ENCODE assay signal across 19 cellular contexts in genomic region chr5:93006915-93007314, GRCh38.
DNase-seq lines count a peak whose midpoint lies in the region; ATAC-seq and TF ChIP-seq lines count a peak whose summit lies in the region.
"Had no signal": no experiment of that assay in that cellular context is flagged by ENCODE, and none has a peak within 500 bp of the region (broad histone marks: within the 10 kb centered on the region; RNA-seq: fewer than 3 reads in every experiment).

No MANE protein-coding gene starts in this region.

- H3K23ac ChIP-seq in IMR-90 (ENCODE audit: low read depth, low read length) (no peak overlapping the region), neuronal stem cell (ENCODE audit: low read depth, low read length, poor library complexity) (no peak overlapping the region)

- H3K9me2 ChIP-seq in GM23248 (ENCODE audit: insufficient read depth) = no peaks in the 10 kb centered on the region; the same call in 1 of the 2 replicates

- POLR2A ChIA-PET in IMR-90 (lab: Charles Lee; ENCODE audit: unreplicated experiment) = no interaction called here

- TF ChIP-seq POLR2A in IMR-90 (IDR thresholded peaks at IDR 0.05; ENCODE audit: low read depth, low read length) = no peak
- TF ChIP-seq POLR2A in stomach (IDR thresholded peaks at IDR 0.05) = no peak

- H3K27ac ChIP-seq in GM23248 (no peak overlapping the region), IMR-90 (ENCODE audit: insufficient read depth, low read length) (no peak overlapping the region), neuronal stem cell (replicated peaks; ENCODE audit: low read length) (no peak overlapping the region), stomach (no peak overlapping the region)
- H3K27ac ChIP-seq: HL-60 had no signal

- dilution Hi-C loops in IMR-90 (cut with HindIII; ENCODE audit: low sequenced_read_pairs, unreplicated experiment) = no loop called here

- H3K4me1 ChIP-seq in GM23248 (ENCODE audit: insufficient read depth) (no peaks in the 10 kb centered on the region), IMR-90 (ENCODE audit: control insufficient read depth, insufficient read depth, low read length) (no peaks in the 10 kb centered on the region), neuronal stem cell (ENCODE audit: control insufficient read depth in 2 of 2, insufficient read depth in 1 of 2, low read depth in 1 of 2, low read length in 2 of 2) (no peaks in the 10 kb centered on the region), stomach (no peaks in the 10 kb centered on the region)

- in situ Hi-C loops in GM23248 (cut with MboI) (no loop called here), IMR-90 (cut with MboI; ENCODE audit: low sequenced_read_pairs) (no loop called here)

- H3K14ac ChIP-seq in IMR-90 (replicated peaks; ENCODE audit: low read depth, low read length) = no peak overlapping the region
- H3K14ac ChIP-seq in neuronal stem cell (ENCODE audit: low read length) = no peak overlapping the region

- H4K8ac ChIP-seq in IMR-90 (ENCODE audit: low read depth in 2 of 2, low read length in 2 of 2) = no peak overlapping the region
- H4K8ac ChIP-seq in neuronal stem cell (ENCODE audit: low read depth, low read length) = no peak overlapping the region

- no peaks in the 10 kb centered on the region for H3K9me1 ChIP-seq in IMR-90 (ENCODE audit: insufficient read depth, low read length)

- H3K4me2 ChIP-seq in GM23248 (ENCODE audit: unreplicated experiment) (no peak overlapping the region), IMR-90 (ENCODE audit: low read depth, low read length) (no peak overlapping the region), neuronal stem cell (ENCODE audit: insufficient read depth, low read length, poor library complexity, severe bottlenecking) (no peak overlapping the region)

- DNase-seq in GM23248 = peak; percentile 17
- DNase-seq in IMR-90 = peak; percentile 34
- peak; percentile 8 for DNase-seq in amniotic epithelial cell (ENCODE audit: low read depth)
- DNase-seq in neuronal stem cell (ENCODE audit: low spot score) = no peak
- DNase-seq in T1000 (lab: John Stamatoyannopoulos, UW) = no peak
- no peak for DNase-seq in T-helper 9 cell
- DNase-seq in stomach = no peak
- DNase-seq: CD4-positive, CD25-positive, alpha-beta regulatory T cell; DMS 273 treated with DMSO at 0.1 percent for 48 hours; KG1; MV-4-11; NCI-H1105 treated with DMSO at 0.1 percent for 48 hours; NCI-H2029 treated with DMSO at 0.1 percent for 48 hours; NCI-H345; NCI-H524; NCI-H774; NK-92 treated with Interleukin-12 subunit alpha and Interleukin-12 subunit beta, amount 100 ng/mL, for 24 hours; Right ventricle myocardium superior had no signal

- H3K9me3 ChIP-seq in GM23248 (ENCODE audit: low read depth) = no peaks in the 10 kb centered on the region
- no peaks in the 10 kb centered on the region for H3K9me3 ChIP-seq in IMR-90 (ENCODE audit: control insufficient read depth, insufficient read depth, low read length)
- peaks cover 3% of the 10 kb centered on the region in 2 donors for H3K9me3 ChIP-seq in neuronal stem cell (replicated peaks in 1 of 2; ENCODE audit: control insufficient read depth in 2 of 2, insufficient read depth in 1 of 2, low read depth in 1 of 2, low read length in 2 of 2)
- H3K9me3 ChIP-seq in stomach = peaks cover 0 to 6% (median 0%) of the 10 kb centered on the region in 4 donors

- H4K91ac ChIP-seq in IMR-90 (ENCODE audit: insufficient read depth, low read depth, low read length) = no peak overlapping the region
- no peak overlapping the region for H4K91ac ChIP-seq in neuronal stem cell (ENCODE audit: low read depth, low read length, poor library complexity)

- H3K79me1 ChIP-seq in IMR-90 (ENCODE audit: low read depth in 1 of 2, low read length in 2 of 2) (no peaks in the 10 kb centered on the region), neuronal stem cell (ENCODE audit: low read depth, low read length) (no peaks in the 10 kb centered on the region)

- CTCF ChIA-PET in IMR-90 (lab: Yijun Ruan, JAX) = no interaction called here

- H3F3A ChIP-seq in GM23248 (ENCODE audit: insufficient read depth) = no peaks in the 10 kb centered on the region

- H3K4ac ChIP-seq in IMR-90 (ENCODE audit: low read depth, low read length) (no peak overlapping the region), neuronal stem cell (ENCODE audit: low read length) (no peak overlapping the region)

- H3K27me3 ChIP-seq in GM23248 (replicated peaks; ENCODE audit: insufficient read depth) (no peaks in the 10 kb centered on the region), IMR-90 (ENCODE audit: control insufficient read depth, insufficient read depth, low read length) (no peaks in the 10 kb centered on the region), neuronal stem cell (ENCODE audit: control insufficient read depth in 3 of 3, insufficient read depth in 3 of 3, low read depth in 1 of 3, low read length in 3 of 3) (no peaks in the 10 kb centered on the region), stomach (no peaks in the 10 kb centered on the region)

- H2BK20ac ChIP-seq in IMR-90 (ENCODE audit: low read depth, low read length) = no peak overlapping the region

- H4K20me1 ChIP-seq in GM23248 (ENCODE audit: insufficient read depth) (no peaks in the 10 kb centered on the region), IMR-90 (ENCODE audit: insufficient read depth, low read length) (no peaks in the 10 kb centered on the region)

- H3K79me2 ChIP-seq in GM23248 (ENCODE audit: insufficient read depth) = no peaks in the 10 kb centered on the region

- no peak overlapping the region for H3K4me3 ChIP-seq in GM23248
- H3K4me3 ChIP-seq in IMR-90 (ENCODE audit: insufficient read depth, low read depth, low read length) = no peak overlapping the region
- H3K4me3 ChIP-seq in neuronal stem cell (ENCODE audit: low read length in 2 of 2) = no peak overlapping the region
- no peak overlapping the region for H3K4me3 ChIP-seq in stomach

- TF ChIP-seq EP300 in stomach (IDR thresholded peaks at IDR 0.05) = no peak

- H3K9ac ChIP-seq in GM23248 (no peak overlapping the region), IMR-90 (ENCODE audit: low read depth, low read length) (no peak overlapping the region), neuronal stem cell (ENCODE audit: low read depth, low read length, poor library complexity) (no peak overlapping the region)

- H3K36me3 ChIP-seq in GM23248 (ENCODE audit: low read depth) = no peaks in the 10 kb centered on the region
- no peaks in the 10 kb centered on the region for H3K36me3 ChIP-seq in IMR-90 (ENCODE audit: control insufficient read depth, insufficient read depth, low read length)
- H3K36me3 ChIP-seq in neuronal stem cell (replicated peaks in 1 of 2; ENCODE audit: control insufficient read depth in 2 of 2, insufficient read depth in 2 of 2, low read length in 2 of 2) = no peaks in the 10 kb centered on the region
- H3K36me3 ChIP-seq in stomach = no peaks in the 10 kb centered on the region

- no peak for TF ChIP-seq RAD21 in IMR-90 (IDR thresholded peaks at IDR 0.05; ENCODE audit: low read length)

- ATAC-seq in IMR-90 (ENCODE audit: low read depth) = no peak

- H2AFZ ChIP-seq in GM23248 (no peak overlapping the region), IMR-90 (replicated peaks; ENCODE audit: low read length, poor library complexity) (no peak overlapping the region), neuronal stem cell (ENCODE audit: low read length) (peak overlapping the region; percentile 1)

- no TSS peak for BruUV-seq in IMR-90 (replicated peaks; lab: Mats Ljungman, UMichigan)

- no peak overlapping the region for H3K18ac ChIP-seq in IMR-90 (ENCODE audit: low read depth, low read length)
- no peak overlapping the region for H3K18ac ChIP-seq in neuronal stem cell (ENCODE audit: low read length)

- H2BK12ac ChIP-seq in neuronal stem cell (ENCODE audit: low read length) = no peak overlapping the region

- no peak overlapping the region for H2AK9ac ChIP-seq in IMR-90 (replicated peaks; ENCODE audit: low read depth, low read length, poor library complexity)

- intact Hi-C loops in IMR-90 (cut with micrococcal nuclease) = no loop called here
- intact Hi-C loops in stomach (cut with DNase I; ENCODE audit: low total_unique reads) = no loop called here

- H2BK5ac ChIP-seq in IMR-90 (ENCODE audit: low read depth, low read length, poor library complexity, severe bottlenecking) (no peak overlapping the region), neuronal stem cell (ENCODE audit: low read length) (no peak overlapping the region)

- TF ChIP-seq CTCF in IMR-90 (conservative IDR thresholded peaks at IDR 0.05; ENCODE audit: low read depth, low read length) = no peak
- TF ChIP-seq CTCF in stomach (IDR thresholded peaks at IDR 0.05) = no peak

- no peak overlapping the region for H4K5ac ChIP-seq in IMR-90 (ENCODE audit: low read depth, low read length)

- H2AK5ac ChIP-seq in IMR-90 (ENCODE audit: low read depth, low read length) (no peak overlapping the region), neuronal stem cell (ENCODE audit: low read depth, low read length) (no peak overlapping the region)

- H2BK120ac ChIP-seq in IMR-90 (ENCODE audit: low read depth, low read length) (no peak overlapping the region), neuronal stem cell (ENCODE audit: low read depth, low read length) (no peak overlapping the region)

- no peak overlapping the region for H3K56ac ChIP-seq in IMR-90 (ENCODE audit: extremely low read depth, insufficient read depth, low read length)

- 35 to 40% methylated on average over 2 of the region's 2 CpGs for WGBS in GM23248 (ENCODE audit: low coverage in 1 of 2, low lambda C conversion rate in 2 of 2, missing lambda C conversion rate in 2 of 2), 2 experiments
- no CpG with 5 or more reads among the region's 2 CpGs for WGBS in IMR-90 (ENCODE audit: extremely low coverage in 2 of 2, insufficient read length in 1 of 2), 2 experiments
- WGBS in neuronal stem cell (ENCODE audit: extremely low coverage in 2 of 2, insufficient read length in 2 of 2, insufficient replicate concordance in 1 of 2), 2 donors = no CpG with 5 or more reads among the region's 2 CpGs
- WGBS in stomach, 5 donors = 40 to 81% (median 62%) methylated on average over 2 of the region's 2 CpGs

- H2BK15ac ChIP-seq in IMR-90 (ENCODE audit: low read depth, low read length) (no peak overlapping the region), neuronal stem cell (ENCODE audit: low read length) (no peak overlapping the region)

TF ChIP-seq in IMR-90, 13 proteins besides CTCF, POLR2A, EP300 and RAD21 (continues in another document):
- TF ChIP-seq MXI1 (IDR thresholded peaks at IDR 0.05; ENCODE audit: borderline replicate concordance, low read depth, low read length) (no peak), BHLHE40 (IDR thresholded peaks at IDR 0.05; ENCODE audit: low read depth, low read length) (no peak), NFE2L2 (IDR thresholded peaks at IDR 0.05; ENCODE audit: low read depth, low read length) (no peak), MAZ (IDR thresholded peaks at IDR 0.05; ENCODE audit: borderline replicate concordance, low read depth, low read length) (no peak), USF2 (IDR thresholded peaks at IDR 0.05; ENCODE audit: low read depth, low read length) (no peak)

Comparison
In these comparisons a context has a peak if more than half of its experiments do, and no peak if none do; other contexts are left out.
1. DNase-seq: peak in GM23248 (single experiment), IMR-90 (single experiment) and amniotic epithelial cell (single experiment); none in neuronal stem cell (single experiment), T1000 (single experiment), T-helper 9 cell (single experiment) and stomach (single experiment).